Comparison of ENCODE assay signal across 8 cellular contexts in the genomic region with DNA sequence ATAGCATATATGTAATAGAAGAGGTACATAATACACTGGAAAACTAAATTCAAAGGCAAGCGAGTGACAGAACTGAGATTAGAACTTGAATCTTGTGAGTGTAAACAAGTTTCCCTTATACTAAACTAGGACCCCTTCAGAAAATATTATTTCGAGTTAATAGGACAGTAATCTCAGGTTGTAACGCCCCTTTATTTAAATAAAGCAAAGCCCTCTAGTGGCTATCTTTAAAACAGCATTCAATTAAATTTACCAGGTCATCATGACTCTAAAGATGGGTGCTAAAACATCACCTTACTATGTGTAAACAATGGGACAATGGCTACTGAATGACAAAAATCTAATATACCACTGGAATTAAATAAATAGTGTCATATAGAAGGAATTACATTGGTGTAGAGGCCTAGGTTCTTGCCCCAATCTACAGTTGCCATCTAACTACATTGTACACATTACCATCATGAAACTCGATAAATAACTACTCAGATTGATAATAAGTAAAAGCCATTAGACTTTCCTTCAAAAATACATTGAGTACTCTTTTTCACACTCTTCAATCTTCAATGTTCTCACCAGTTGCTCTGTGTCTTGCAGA.
DNase-seq lines count a peak whose midpoint lies in the region; ATAC-seq and TF ChIP-seq lines count a peak whose summit lies in the region.

No MANE protein-coding gene starts in this region.

- no peaks in the 10 kb centered on the region for H3K9me2 ChIP-seq in MM.1S (replicated peaks; ENCODE audit: insufficient read depth, low read length)

- H3K27ac ChIP-seq in MM.1S (ENCODE audit: low read length) (no peak overlapping the region), dorsolateral prefrontal cortex (no peak overlapping the region), thoracic aorta (no peak overlapping the region)

- DNase-seq in NCI-H82 (lab: John Stamatoyannopoulos, UW) (peak; percentile 43), NCI-H82 treated with DMSO at 0.1 percent for 48 hours (lab: John Stamatoyannopoulos, UW; ENCODE audit: unreplicated experiment) (no peak), MM.1S (peak; percentile 42), dorsolateral prefrontal cortex (no peak), thoracic aorta (ENCODE audit: low spot score) (no peak), NCI-H526 treated with DMSO at 0.1 percent for 48 hours (lab: John Stamatoyannopoulos, UW) (no peak), sciatic nerve (ENCODE audit: low spot score) (no peak)

- H3K4me2 ChIP-seq in MM.1S (ENCODE audit: low read depth, low read length): no peak overlapping the region

- no peaks in the 10 kb centered on the region for H3K9me3 ChIP-seq in MM.1S (replicated peaks; ENCODE audit: insufficient read depth, low read length)
- no peaks in the 10 kb centered on the region for H3K9me3 ChIP-seq in thoracic aorta

- ATAC-seq in thoracic aorta (ENCODE audit: insufficient number of reproducible peaks, low FRiP score, low read depth) (no peak), sciatic nerve (no peak), HG03460 (IDR thresholded peaks at IDR 0.05; ENCODE audit: unreplicated experiment) (no peak)

- H2AFZ ChIP-seq in MM.1S (ENCODE audit: low read length): no peak overlapping the region

- peak; percentile 70 for TF ChIP-seq CTCF in MM.1S (IDR thresholded peaks at IDR 0.05; ENCODE audit: low read length)
- TF ChIP-seq CTCF in dorsolateral prefrontal cortex (IDR thresholded peaks at IDR 0.05 in 54 of 56, conservative IDR thresholded peaks at IDR 0.05 in 2 of 56; ENCODE audit: low read depth in 1 of 56, partially characterized antibody in 56 of 56): peak; percentile 21 to 76 (median 54)
- TF ChIP-seq CTCF in thoracic aorta (IDR thresholded peaks at IDR 0.05): peak; percentile 33

- H3K36me3 ChIP-seq in MM.1S (replicated peaks; ENCODE audit: insufficient read depth, low read length) (no peaks in the 10 kb centered on the region), thoracic aorta (no peaks in the 10 kb centered on the region)

- H3K9ac ChIP-seq in MM.1S (ENCODE audit: low read length): no peak overlapping the region

- peaks cover 15% of the 10 kb centered on the region for H3F3A ChIP-seq in MM.1S (ENCODE audit: insufficient read depth, low read length)

- H3K4me1 ChIP-seq in MM.1S (ENCODE audit: low read length): peaks cover 13% of the 10 kb centered on the region
- H3K4me1 ChIP-seq in thoracic aorta (ENCODE audit: control insufficient read depth in 1 of 2, low read depth in 2 of 2): peaks cover 11 to 23% of the 10 kb centered on the region in 2 donors

- no peaks in the 10 kb centered on the region for H3K79me2 ChIP-seq in MM.1S (ENCODE audit: low read length)

- intact Hi-C loops in dorsolateral prefrontal cortex (cut with DNase I) (no loop called here), sciatic nerve (cut with DNase I) (no loop called here)

- H3K4me3 ChIP-seq in MM.1S (ENCODE audit: low read length) (no peak overlapping the region), dorsolateral prefrontal cortex (no peak overlapping the region), thoracic aorta (no peak overlapping the region)

- H3K27me3 ChIP-seq in MM.1S (replicated peaks; ENCODE audit: insufficient read depth, low read length): no peaks in the 10 kb centered on the region
- peaks cover 0 to 4% (median 0%) of the 10 kb centered on the region in 45 donors for H3K27me3 ChIP-seq in dorsolateral prefrontal cortex
- H3K27me3 ChIP-seq in thoracic aorta (replicated peaks; ENCODE audit: insufficient read depth): no peaks in the 10 kb centered on the region

- H4K20me1 ChIP-seq in MM.1S (ENCODE audit: insufficient read depth, low read length): no peaks in the 10 kb centered on the region

Comparison
In these comparisons a context has a peak if more than half of its experiments do, and no peak if none do; other contexts are left out.
1. DNase-seq: peak in NCI-H82 (single experiment) and MM.1S (single experiment); none in NCI-H82 treated with DMSO at 0.1 percent for 48 hours (single experiment), dorsolateral prefrontal cortex (0 of 10), thoracic aorta (single experiment), NCI-H526 treated with DMSO at 0.1 percent for 48 hours (single experiment) and sciatic nerve (single experiment).
2. Peak in every context shown above with its lines, with median percentiles within 50 percentile points of each other: CTCF ChIP-seq.